In genomic region chr11:64759722-64760719, GRCh38 we compare ENCODE assay signal across 8 cellular contexts. TPM values are rescaled to one million over a fixed set of nuclear protein-coding genes. Genes with fewer than 3 reads are reported as not detected.
DNase-seq lines count a peak whose midpoint lies in the region; ATAC-seq and TF ChIP-seq lines count a peak whose summit lies in the region.

Gene PYGM, minus strand, starts transcription at chr11:64759974. Its CDS starts 76 bp downstream, at chr11:64759898.

- no peak for ATAC-seq in stimulated activated naive CD8-positive, alpha-beta T cell treated with anti-CD3 and anti-CD28 coated beads, Interleukin-15, Interleukin-2, amounts not matched to agents 100 U/mL and 50 U/mL, for 24 hours
- no peak for ATAC-seq in GM18870 (IDR thresholded peaks at IDR 0.05; ENCODE audit: unreplicated experiment)

- H3K9me3 ChIP-seq in vagina, result no peaks in the 10 kb centered on the region

- H3K4me3 ChIP-seq in dorsolateral prefrontal cortex (peak within 1 kb of the TSS in 49 of 59 donors; percentile 1 to 55 (median 26)), vagina (peak within 1 kb of the TSS; percentile 19 to 36)

- H3K9me3 Mint-ChIP-seq in stimulated activated naive CD8-positive, alpha-beta T cell treated with anti-CD3 and anti-CD28 coated beads, Interleukin-15, Interleukin-2, amounts not matched to agents 100 ng/mL and 50 ng/mL, for 24 hours, result no peaks in the 10 kb centered on the region

- H3K27ac ChIP-seq in dorsolateral prefrontal cortex (peak within 1 kb of the TSS in 43 of 59 donors; percentile 3 to 77 (median 52)), vagina (peak within 1 kb of the TSS; percentile 58)

- no peak for DNase-seq in stimulated activated naive CD8-positive, alpha-beta T cell treated with anti-CD3 and anti-CD28 coated beads, Interleukin-15, Interleukin-2, amounts not matched to agents 100 U/mL and 50 U/mL, for 24 hours
- DNase-seq in dorsolateral prefrontal cortex (peak in 5 of 10 donors; percentile 28 to 62 (median 50)), midbrain (lab: John Stamatoyannopoulos, UW) (peak; percentile 73), vagina (ENCODE audit: extremely low spot score in 2 of 2) (no peak), HuH-7.5 (ENCODE audit: low spot score) (no peak), NCI-H526 (lab: John Stamatoyannopoulos, UW) (no peak)

- peaks cover 52% of the 10 kb centered on the region for H3K4me1 ChIP-seq in vagina

- no peak for TF ChIP-seq POLR2A in vagina (IDR thresholded peaks at IDR 0.05)

- peaks cover 0 to 31% of the 10 kb centered on the region in 2 donors for H3K36me3 ChIP-seq in vagina

- H3K27me3 ChIP-seq in dorsolateral prefrontal cortex (no peaks in the 10 kb centered on the region), vagina (no peaks in the 10 kb centered on the region)

- peak within 1 kb of the TSS; percentile 74 for H3K27ac Mint-ChIP-seq in stimulated activated naive CD8-positive, alpha-beta T cell treated with anti-CD3 and anti-CD28 coated beads, Interleukin-15, Interleukin-2, amounts not matched to agents 100 ng/mL and 50 ng/mL, for 24 hours

- no peaks in the 10 kb centered on the region for H3K27me3 Mint-ChIP-seq in stimulated activated naive CD8-positive, alpha-beta T cell treated with anti-CD3 and anti-CD28 coated beads, Interleukin-15, Interleukin-2, amounts not matched to agents 100 ng/mL and 50 ng/mL, for 24 hours

- no peak within 1 kb of the TSS for H3K4me3 Mint-ChIP-seq in stimulated activated naive CD8-positive, alpha-beta T cell treated with anti-CD3 and anti-CD28 coated beads, Interleukin-15, Interleukin-2, amounts not matched to agents 100 ng/mL and 50 ng/mL, for 24 hours

- peaks cover 52% of the 10 kb centered on the region for H3K4me1 Mint-ChIP-seq in stimulated activated naive CD8-positive, alpha-beta T cell treated with anti-CD3 and anti-CD28 coated beads, Interleukin-15, Interleukin-2, amounts not matched to agents 100 ng/mL and 50 ng/mL, for 24 hours (ENCODE audit: low read depth)

- TF ChIP-seq CTCF in dorsolateral prefrontal cortex (IDR thresholded peaks at IDR 0.05 in 54 of 56, conservative IDR thresholded peaks at IDR 0.05 in 2 of 56; ENCODE audit: low read depth in 1 of 56, partially characterized antibody in 56 of 56) (no peak), vagina (IDR thresholded peaks at IDR 0.05) (no peak)

- intact Hi-C loops in dorsolateral prefrontal cortex (cut with DNase I), result no loop called here
- intact Hi-C loops in vagina (cut with DNase I), result no loop called here

- peaks cover 27% of the 10 kb centered on the region for H3K36me3 Mint-ChIP-seq in stimulated activated naive CD8-positive, alpha-beta T cell treated with anti-CD3 and anti-CD28 coated beads, Interleukin-15, Interleukin-2, amounts not matched to agents 100 ng/mL and 50 ng/mL, for 24 hours (ENCODE audit: low read depth)

RNA-seq across cellular contexts. Expression of gene PYGM, which starts in this region (rescaled TPM):
- 10 to 100 TPM in 111 of 120 experiments, 1 to 10 TPM in 9; 4.6 to 94.1 (median 19.4) TPM for total RNA-seq in dorsolateral prefrontal cortex
- 0.98 TPM for total RNA-seq in vagina
